Comparison of ENCODE assay signal across 10 cellular contexts in genomic region chr1:16979475-16980327, GRCh38. TPM values are rescaled to one million over a fixed set of nuclear protein-coding genes. Genes with fewer than 3 reads are reported as not detected.
DNase-seq lines count a peak whose midpoint lies in the region; ATAC-seq and TF ChIP-seq lines count a peak whose summit lies in the region.
"Had no signal": no experiment of that assay in that cellular context is flagged by ENCODE, and none has a peak within 500 bp of the region (broad histone marks: within the 10 kb centered on the region; RNA-seq: fewer than 3 reads in every experiment).

No MANE protein-coding gene starts in this region.

- H3K36me3 ChIP-seq in duodenal mucosa (ENCODE audit: control insufficient read depth in 1 of 2, insufficient read depth in 2 of 2, low read length in 2 of 2) (no peaks in the 10 kb centered on the region), mesodermal cell (ENCODE audit: control insufficient read depth, insufficient read depth, low read length) (peaks cover 26% of the 10 kb centered on the region), vagina (no peaks in the 10 kb centered on the region)

- H3K9me3 ChIP-seq in duodenal mucosa (ENCODE audit: control insufficient read depth in 1 of 2, low read length in 2 of 2) (no peaks in the 10 kb centered on the region), mesodermal cell (ENCODE audit: control insufficient read depth, low read length) (no peaks in the 10 kb centered on the region), vagina (no peaks in the 10 kb centered on the region)

- H3K4me1 ChIP-seq in duodenal mucosa (ENCODE audit: control insufficient read depth in 1 of 2, insufficient read depth in 2 of 2, low read length in 2 of 2) = peaks cover 0 to 6% of the 10 kb centered on the region in 2 donors
- peaks cover 19% of the 10 kb centered on the region for H3K4me1 ChIP-seq in mesodermal cell (ENCODE audit: control insufficient read depth, insufficient read depth, low read length, poor library complexity, severe bottlenecking)
- peaks cover 50% of the 10 kb centered on the region for H3K4me1 ChIP-seq in vagina

- ATAC-seq in Right ventricle myocardium superior (ENCODE audit: poor library complexity) (peak; percentile 20), Right ventricle myocardium inferior (no peak)

- H3K4me3 ChIP-seq in duodenal mucosa (ENCODE audit: low read depth in 1 of 2, low read length in 2 of 2) = peak overlapping the region; percentile 8 to 28
- peak overlapping the region; percentile 72 for H3K4me3 ChIP-seq in mesodermal cell (ENCODE audit: extremely low read depth, insufficient read depth, low read length, poor library complexity, severe bottlenecking)
- peak overlapping the region; percentile 51 to 57 for H3K4me3 ChIP-seq in vagina

- TF ChIP-seq CTCF in vagina (IDR thresholded peaks at IDR 0.05) = no peak

- no peak overlapping the region for H3K9ac ChIP-seq in duodenal mucosa (ENCODE audit: low read depth in 1 of 2, low read length in 2 of 2)

- TF ChIP-seq POLR2A in vagina (IDR thresholded peaks at IDR 0.05) = no peak

- 1 to 7% methylated on average over 12 of the region's 44 CpGs for WGBS in mesodermal cell (ENCODE audit: insufficient coverage in 2 of 2), 2 experiments

- H3K27me3 ChIP-seq in duodenal mucosa (ENCODE audit: control insufficient read depth in 1 of 2, insufficient read depth in 2 of 2, low read length in 2 of 2) (peaks cover 9% of the 10 kb centered on the region in 2 donors), vagina (no peaks in the 10 kb centered on the region)

- no peak overlapping the region for H3K27ac ChIP-seq in duodenal mucosa (ENCODE audit: low read depth, low read length)
- H3K27ac ChIP-seq in mesodermal cell (ENCODE audit: low read depth, low read length, severe bottlenecking) = peak overlapping the region; percentile 71
- H3K27ac ChIP-seq in vagina = peak overlapping the region; percentile 88

- DNase-seq in Right ventricle myocardium superior (peak; percentile 58), Right ventricle myocardium inferior (ENCODE audit: missing footprints) (no peak), vagina (ENCODE audit: extremely low spot score in 2 of 2) (no peak), H4 (ENCODE audit: low spot score) (no peak), NCI-H524 (lab: John Stamatoyannopoulos, UW) (no peak), kidney glomerular epithelial cell (lab: John Stamatoyannopoulos, UW) (no peak)
- DNase-seq: activated gamma-delta T cell treated with Interleukin-2 at 50 U/mL for 16 hours, small intestine had no signal

- intact Hi-C loops in Right ventricle myocardium superior (cut with DNase I) = no loop called here
- intact Hi-C loops in Right ventricle myocardium inferior (cut with DNase I) = no loop called here
- intact Hi-C loops in vagina (cut with DNase I) = no loop called here

RNA-seq across cellular contexts. Expression of gene MFAP2, which starts 0.7 kb away (rescaled TPM):
- total RNA-seq in Right ventricle myocardium superior = 4.1 TPM
- total RNA-seq in Right ventricle myocardium inferior = 4.8 TPM
- polyA plus RNA-seq in mesodermal cell (2013, experiment 1 of 2) = 238 TPM
- polyA plus RNA-seq in mesodermal cell (2013, experiment 2 of 2) = 182 TPM
- total RNA-seq in vagina = 51.1 TPM
- 14.1 and 15.8 TPM in 2 replicates for total RNA-seq in H4 (2014; rRNA removed; shearing (Covaris generic))

RNA-seq across cellular contexts. Expression of gene ATP13A2, which starts 32.0 kb away (rescaled TPM):
- total RNA-seq in Right ventricle myocardium superior (15.6 TPM), Right ventricle myocardium inferior (16.4 TPM), vagina (31.7 TPM)
- polyA plus RNA-seq in mesodermal cell (2013, experiment 1 of 2) = 59.6 TPM
- 37.4 TPM for polyA plus RNA-seq in mesodermal cell (2013, experiment 2 of 2)
- total RNA-seq in H4 (2014; rRNA removed; shearing (Covaris generic)) = 9.8 and 17.5 TPM in 2 replicates

RNA-seq across cellular contexts. Expression of gene CROCC, which starts 58.0 kb away (rescaled TPM):
- total RNA-seq in Right ventricle myocardium superior (6.9 TPM), Right ventricle myocardium inferior (6.5 TPM), vagina (31.9 TPM)
- polyA plus RNA-seq in mesodermal cell (2013, experiment 1 of 2) = 16.8 TPM
- polyA plus RNA-seq in mesodermal cell (2013, experiment 2 of 2) = 14.4 TPM
- 2.8 and 7.6 TPM in 2 replicates for total RNA-seq in H4 (2014; rRNA removed; shearing (Covaris generic))

Comparison
In these comparisons a context has a peak if more than half of its experiments do, and no peak if none do; other contexts are left out.
1. H3K4me3 ChIP-seq: peak in every context shown above with its lines; median percentile 72 in mesodermal cell; 54 in vagina; 18 in duodenal mucosa.